ENCODE assay signal across 8 cellular contexts in genomic region chr1:230067871-230068814, GRCh38. TPM values are rescaled to one million over a fixed set of nuclear protein-coding genes. Genes with fewer than 3 reads are reported as not detected.
A peak's percentile ranks its signal among the peaks of the same experiment; 100 is the strongest.
DNase-seq lines count a peak whose midpoint lies in the region; ATAC-seq, FAIRE-seq and TF ChIP-seq lines count a peak whose summit lies in the region.

No MANE protein-coding gene starts in this region.

- peaks cover 12% of the 10 kb centered on the region; the same call in 1 of the 2 replicates for H3K79me1 ChIP-seq in H1 (ENCODE audit: low read depth, low read length)

- H3K27me3 ChIP-seq in HUES64 (ENCODE audit: insufficient read depth, low read length): peaks cover 17% of the 10 kb centered on the region
- peaks cover 0 to 7% (median 0%) of the 10 kb centered on the region in 4 experiments; a peak in 2 of 7 replicates for H3K27me3 ChIP-seq in H1 (replicated peaks in 1 of 4; ENCODE audit: control insufficient read depth in 3 of 4, extremely low read depth in 1 of 4, insufficient read depth in 3 of 4, low read length in 3 of 4)

- WGBS in HUES64: 2% methylated on average over 65 of the region's 65 CpGs
- 6% methylated on average over 59 of the region's 65 CpGs; no CpG with 5 or more reads in 1 of the 2 experiments for whole genome bisulfite sequencing in H1 (ENCODE audit: extremely low coverage in 1 of 2, insufficient coverage in 1 of 2, insufficient read length in 1 of 2, insufficient replicate concordance in 2 of 2, low coverage in 1 of 2, low lambda C conversion rate in 2 of 2, missing lambda C conversion rate in 1 of 2), 2 experiments

- peaks cover 8 to 18% of the 10 kb centered on the region in 2 experiments for H4K20me1 ChIP-seq in H1 (replicated peaks in 1 of 2; ENCODE audit: control insufficient read depth in 1 of 2, insufficient read depth in 2 of 2, low read length in 2 of 2)

- H3K4ac ChIP-seq in H1 (replicated peaks; ENCODE audit: insufficient read length, low read depth, low read length): no peak overlapping the region

- POLR2A ChIA-PET in H1 (lab: Charles Lee; ENCODE audit: partially characterized antibody): interaction anchor here (0.6 kb wide), 1 partner anchor 394 kb away, joined by 3 read pairs; no protein-coding TSS in a partner anchor

- DNase-seq in COLO668 (lab: John Stamatoyannopoulos, UW; ENCODE audit: unreplicated experiment) (peak; percentile 70), H1 (ENCODE audit: low read depth in 1 of 2, low spot score in 2 of 2) (peak in 1 of 2 experiments; percentile 75), medulla oblongata (ENCODE audit: extremely low spot score) (peak; percentile 36), H4 (ENCODE audit: low spot score) (no peak)
- peak; percentile 8 for DNase-seq in activated CD4-positive, alpha-beta T cell treated with anti-CD3 and anti-CD28 coated beads, Interleukin-2, amount 50 U/mL, for 1 hour
- DNase-seq in stimulated activated naive CD8-positive, alpha-beta T cell treated with anti-CD3 and anti-CD28 coated beads, Interleukin-15, Interleukin-2, amounts not matched to agents 100 U/mL and 50 U/mL, for 24 hours: peak; percentile 33

- ATAC-seq in stimulated activated naive CD8-positive, alpha-beta T cell treated with anti-CD3 and anti-CD28 coated beads, Interleukin-15, Interleukin-2, amounts not matched to agents 100 U/mL and 50 U/mL, for 24 hours: no peak
- ATAC-seq in HG03565 (IDR thresholded peaks at IDR 0.05; ENCODE audit: unreplicated experiment): no peak

- no peak for FAIRE-seq in H1 (lab: Jason Lieb, UNC)

- no peak overlapping the region for H4K5ac ChIP-seq in H1 (ENCODE audit: insufficient read length, low read depth, low read length)

- H4K91ac ChIP-seq in H1 (replicated peaks; ENCODE audit: insufficient read length, low read length): no peak overlapping the region

- CTCF ChIA-PET in H1 (lab: Charles Lee; ENCODE audit: partially characterized antibody): no interaction called here

- H3K9me3 ChIP-seq in HUES64 (ENCODE audit: insufficient read depth, low read depth, low read length) (no peaks in the 10 kb centered on the region), H1 (ENCODE audit: insufficient read depth in 2 of 2, low read depth in 1 of 2, low read length in 1 of 2) (no peaks in the 10 kb centered on the region)

- H2AK5ac ChIP-seq in H1 (ENCODE audit: low read depth, low read length): no peak overlapping the region

- no peak overlapping the region for H2AFZ ChIP-seq in H1 (ENCODE audit: low read length)

- no peak overlapping the region for H3K23ac ChIP-seq in H1 (ENCODE audit: insufficient read length)

- no peak overlapping the region for H3K14ac ChIP-seq in H1 (ENCODE audit: insufficient read length)

- H3K36me3 ChIP-seq in HUES64 (ENCODE audit: insufficient read depth, low read length): no peaks in the 10 kb centered on the region
- H3K36me3 ChIP-seq in H1 (ENCODE audit: control insufficient read depth in 2 of 4, insufficient read depth in 4 of 4, low read length in 3 of 4): no peaks in the 10 kb centered on the region

- peak overlapping the region; percentile 82 to 83 for H3K4me2 ChIP-seq in H1 (ENCODE audit: insufficient read depth in 1 of 2, low read depth in 2 of 2, low read length in 2 of 2)

- peak overlapping the region; percentile 60; the same call in 1 of the 2 replicates for H3K18ac ChIP-seq in H1 (ENCODE audit: extremely low read depth, low read length)

- peaks cover 12 to 51% of the 10 kb centered on the region in 2 experiments for H3K79me2 ChIP-seq in H1 (ENCODE audit: control insufficient read depth in 1 of 2, insufficient read depth in 2 of 2, low read length in 2 of 2)

- TF ChIP-seq POLR2A in H1 (IDR thresholded peaks at IDR 0.05; ENCODE audit: control extremely low read depth in 1 of 2, low read depth in 2 of 2, low read length in 2 of 2): no peak

- no peak overlapping the region for H2BK5ac ChIP-seq in H1 (ENCODE audit: low read depth, low read length)

- TF ChIP-seq RAD21 in H1 (IDR thresholded peaks at IDR 0.05 in 1 of 2, conservative IDR thresholded peaks at IDR 0.05 in 1 of 2; ENCODE audit: low read depth in 2 of 2, low read length in 2 of 2): no peak; a peak in 1 of 4 replicates

- no peak overlapping the region for H2BK15ac ChIP-seq in H1 (ENCODE audit: low read length)

- no peak overlapping the region for H2BK20ac ChIP-seq in H1 (ENCODE audit: low read length)

- H3K9ac ChIP-seq in HUES64 (ENCODE audit: low read depth, low read length): peak overlapping the region; percentile 75
- H3K9ac ChIP-seq in H1 (replicated peaks in 1 of 4; ENCODE audit: extremely low read depth in 1 of 4, low read depth in 3 of 4, low read length in 3 of 4): peak overlapping the region; percentile 35 to 83 (median 58); a peak in 6 of 7 replicates

- H3K4me3 ChIP-seq in HUES64 (ENCODE audit: low read length): peak overlapping the region; percentile 86
- peak overlapping the region; percentile 60 to 91 (median 76) for H3K4me3 ChIP-seq in H1 (ENCODE audit: extremely low read depth in 1 of 4, insufficient read depth in 2 of 4, low read depth in 3 of 4, low read length in 4 of 4)

- no peak overlapping the region for H4K8ac ChIP-seq in H1 (ENCODE audit: extremely low read depth, insufficient read depth, low read length)

- TF ChIP-seq CTCF in H1 (IDR thresholded peaks at IDR 0.05; ENCODE audit: control extremely low read depth in 1 of 3, insufficient read depth in 1 of 3, low read depth in 1 of 3, low read length in 3 of 3): no peak

- no peak overlapping the region for H2BK120ac ChIP-seq in H1 (replicated peaks; ENCODE audit: low read depth, low read length)

- H3K4me1 ChIP-seq in HUES64 (ENCODE audit: insufficient read depth, low read length): peaks cover 25% of the 10 kb centered on the region
- H3K4me1 ChIP-seq in H1 (replicated peaks in 1 of 4; ENCODE audit: control insufficient read depth in 3 of 4, insufficient read depth in 4 of 4, low read length in 3 of 4): peaks cover 4 to 10% (median 7%) of the 10 kb centered on the region in 4 experiments; a peak in 4 of 7 replicates

- no peak overlapping the region for H2BK12ac ChIP-seq in H1 (ENCODE audit: low read depth, low read length)

- H3K27ac ChIP-seq in HUES64 (ENCODE audit: low read depth, low read length): no peak overlapping the region
- H3K27ac ChIP-seq in H1 (ENCODE audit: low read depth, low read length): no peak overlapping the region

- H3K23me2 ChIP-seq in H1 (ENCODE audit: low read depth, low read length): peaks cover 8% of the 10 kb centered on the region; the same call in 1 of the 2 replicates

- no peak overlapping the region for H3K56ac ChIP-seq in H1 (replicated peaks; ENCODE audit: insufficient read length, low read depth, low read length)

- TF ChIP-seq EP300 in H1 (IDR thresholded peaks at IDR 0.05; ENCODE audit: borderline replicate concordance in 1 of 2, low read depth in 2 of 2, low read length in 2 of 2): no peak

TF ChIP-seq in H1, 55 proteins besides CTCF, POLR2A, EP300 and RAD21 (continues in another document):
- TF ChIP-seq, protein P1, sequence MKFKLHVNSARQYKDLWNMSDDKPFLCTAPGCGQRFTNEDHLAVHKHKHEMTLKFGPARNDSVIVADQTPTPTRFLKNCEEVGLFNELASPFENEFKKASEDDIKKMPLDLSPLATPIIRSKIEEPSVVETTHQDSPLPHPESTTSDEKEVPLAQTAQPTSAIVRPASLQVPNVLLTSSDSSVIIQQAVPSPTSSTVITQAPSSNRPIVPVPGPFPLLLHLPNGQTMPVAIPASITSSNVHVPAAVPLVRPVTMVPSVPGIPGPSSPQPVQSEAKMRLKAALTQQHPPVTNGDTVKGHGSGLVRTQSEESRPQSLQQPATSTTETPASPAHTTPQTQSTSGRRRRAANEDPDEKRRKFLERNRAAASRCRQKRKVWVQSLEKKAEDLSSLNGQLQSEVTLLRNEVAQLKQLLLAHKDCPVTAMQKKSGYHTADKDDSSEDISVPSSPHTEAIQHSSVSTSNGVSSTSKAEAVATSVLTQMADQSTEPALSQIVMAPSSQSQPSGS (IDR thresholded peaks at IDR 0.05; ENCODE audit: low read length): no peak
- TF ChIP-seq RBBP5 (IDR thresholded peaks at IDR 0.05; ENCODE audit: borderline replicate concordance, low read depth, low read length) (peak; percentile 23; the same call in 1 of the 2 replicates), CBX8 (IDR thresholded peaks at IDR 0.05; ENCODE audit: borderline replicate concordance, low read depth, low read length) (no peak), TEAD4 (IDR thresholded peaks at IDR 0.05; ENCODE audit: low read depth, low read length) (no peak), SAP30 (IDR thresholded peaks at IDR 0.05; ENCODE audit: insufficient read depth, insufficient replicate concordance, low read length) (peak; percentile 63), KDM4A (IDR thresholded peaks at IDR 0.05; ENCODE audit: low read depth, low read length, severe bottlenecking) (peak; percentile 45), CBX5 (IDR thresholded peaks at IDR 0.05; ENCODE audit: low read depth, low read length) (no peak), BACH1 (IDR thresholded peaks at IDR 0.05; ENCODE audit: low read length) (no peak), YY1 (IDR thresholded peaks at IDR 0.05; ENCODE audit: low read depth, low read length) (no peak), CHD1 (IDR thresholded peaks at IDR 0.05; ENCODE audit: low read depth, low read length) (no peak), TBP (IDR thresholded peaks at IDR 0.05; ENCODE audit: low read depth, low read length) (peak; percentile 93), ASH2L (IDR thresholded peaks at IDR 0.05; ENCODE audit: low read length) (peak; percentile 86), CREB1 (IDR thresholded peaks at IDR 0.05) (no peak), SP1 (IDR thresholded peaks at IDR 0.05; ENCODE audit: low read depth, low read length) (no peak)
- TF ChIP-seq, protein P2, sequence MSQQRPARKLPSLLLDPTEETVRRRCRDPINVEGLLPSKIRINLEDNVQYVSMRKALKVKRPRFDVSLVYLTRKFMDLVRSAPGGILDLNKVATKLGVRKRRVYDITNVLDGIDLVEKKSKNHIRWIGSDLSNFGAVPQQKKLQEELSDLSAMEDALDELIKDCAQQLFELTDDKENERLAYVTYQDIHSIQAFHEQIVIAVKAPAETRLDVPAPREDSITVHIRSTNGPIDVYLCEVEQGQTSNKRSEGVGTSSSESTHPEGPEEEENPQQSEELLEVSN (IDR thresholded peaks at IDR 0.05): no peak

RNA-seq across cellular contexts. Expression of gene GALNT2, which starts 1.1 kb away (rescaled TPM):
- 47.1 TPM for polyA plus RNA-seq in HUES64 (2013, experiment 1 of 2)
- polyA plus RNA-seq in HUES64 (2013, experiment 2 of 2): 54.1 TPM
- total RNA-seq in H1 (2021; fragmentation: NEBNext Ultra II Directional; extraction: Animal tissue kit (Norgen Biotek cat#: 25700)): 75.3 and 83.7 TPM in 2 replicates
- 34.5 and 47.8 TPM in 2 replicates for polyA plus RNA-seq in H1 (2011; rRNA removed)
- polyA plus RNA-seq in H1 (2011; cell fraction: cytosol; rRNA removed): 40.8 TPM
- 65.6 TPM for polyA plus RNA-seq in H1 (2011; cell fraction: nucleus; rRNA removed)
- polyA plus RNA-seq in H1 (2012, experiment 1 of 2): 51.1 to 58.7 TPM (median 53.7 TPM) in 4 replicates
- 35.2 TPM for polyA plus RNA-seq in H1 (2012, experiment 2 of 2)
- polyA plus RNA-seq in H1 (2013, experiment 1 of 2): 90.5 TPM
- polyA plus RNA-seq in H1 (2013, experiment 2 of 2): 94.8 TPM
- 34.8 and 35.8 TPM in 2 replicates for polyA minus RNA-seq in H1 (2011; rRNA and poly(A)+ RNA removed)
- polyA minus RNA-seq in H1 (2011; cell fraction: cytosol; rRNA and poly(A)+ RNA removed): 32.2 TPM
- polyA minus RNA-seq in H1 (2011; cell fraction: nucleus; rRNA and poly(A)+ RNA removed): 36.7 TPM
- 40.9 and 50.4 TPM in 2 replicates for total RNA-seq in H4 (2014; rRNA removed; shearing (Covaris generic))
